In the genomic region with DNA sequence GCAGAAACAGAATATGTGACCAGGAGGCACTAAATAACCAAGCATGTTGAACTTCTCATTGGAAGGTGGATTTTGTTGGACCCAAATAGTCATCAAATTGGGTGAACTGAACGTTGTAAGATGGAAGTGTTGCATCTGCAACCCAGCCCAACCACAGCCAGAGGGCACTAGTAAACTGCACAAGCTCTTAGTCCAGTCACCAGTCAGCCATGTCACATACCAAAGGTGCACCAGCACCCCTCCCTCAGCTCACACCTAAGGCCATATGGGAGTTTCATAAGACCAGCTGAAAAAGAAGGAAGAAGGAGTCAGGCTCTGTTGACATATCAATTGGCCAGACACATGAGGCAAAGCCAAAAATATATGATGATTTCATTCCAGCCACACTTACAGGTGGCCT, we compare ENCODE assay signal across 10 cellular contexts.
DNase-seq lines count a peak whose midpoint lies in the region; ATAC-seq and TF ChIP-seq lines count a peak whose summit lies in the region.
"Had no signal": no experiment of that assay in that cellular context is flagged by ENCODE, and none has a peak within 500 bp of the region (broad histone marks: within the 10 kb centered on the region; RNA-seq: fewer than 3 reads in every experiment).

No MANE protein-coding gene starts in this region.

- no peaks in the 10 kb centered on the region for H3K4me1 Mint-ChIP-seq in stimulated activated memory B cell treated with anti-CD40 and anti-IgM and Interleukin-4, amounts not matched to agents 10 μg/mL and 1 μg/mL and 100 μg/mL, for 72 hours

- H3K27ac Mint-ChIP-seq in stimulated activated memory B cell treated with anti-CD40 and anti-IgM and Interleukin-4, amounts not matched to agents 10 μg/mL and 1 μg/mL and 100 μg/mL, for 72 hours: no peak overlapping the region

- no peaks in the 10 kb centered on the region for H3K27me3 ChIP-seq in MG63

- H3K27me3 Mint-ChIP-seq in stimulated activated memory B cell treated with anti-CD40 and anti-IgM and Interleukin-4, amounts not matched to agents 10 μg/mL and 1 μg/mL and 100 μg/mL, for 72 hours: no peaks in the 10 kb centered on the region

- H3K36me3 ChIP-seq in MG63: no peaks in the 10 kb centered on the region

- ATAC-seq in GM21723 (IDR thresholded peaks at IDR 0.05; ENCODE audit: unreplicated experiment): peak; percentile 69
- ATAC-seq in stimulated activated memory B cell treated with anti-CD40 and anti-IgM and Interleukin-4, amounts not matched to agents 10 μg/mL and 1 μg/mL and 100 μg/mL, for 72 hours: no peak
- ATAC-seq in GM21529 (IDR thresholded peaks at IDR 0.05; ENCODE audit: unreplicated experiment): no peak

- peak; percentile 4 for TF ChIP-seq CTCF in foreskin fibroblast (IDR thresholded peaks at IDR 0.05; ENCODE audit: low read depth, low read length)

- H3K9me3 Mint-ChIP-seq in stimulated activated memory B cell treated with anti-CD40 and anti-IgM and Interleukin-4, amounts not matched to agents 10 μg/mL and 1 μg/mL and 100 μg/mL, for 72 hours: peaks cover 15% of the 10 kb centered on the region

- no peak overlapping the region for H3K4me3 Mint-ChIP-seq in stimulated activated memory B cell treated with anti-CD40 and anti-IgM and Interleukin-4, amounts not matched to agents 10 μg/mL and 1 μg/mL and 100 μg/mL, for 72 hours

- H3K36me3 Mint-ChIP-seq in stimulated activated memory B cell treated with anti-CD40 and anti-IgM and Interleukin-4, amounts not matched to agents 10 μg/mL and 1 μg/mL and 100 μg/mL, for 72 hours: no peaks in the 10 kb centered on the region

- peaks cover 5% of the 10 kb centered on the region; the same call in 1 of the 2 replicates for H3K9me3 ChIP-seq in MG63

- DNase-seq in ELF-1 (ENCODE audit: low read depth, low spot score) (peak; percentile 30), M059J (ENCODE audit: low read depth) (peak; percentile 44), foreskin fibroblast (peak in 1 of 2 donors; percentile 19), MG63 (no peak)
- DNase-seq in stimulated activated CD8-positive, alpha-beta memory T cell treated with anti-CD3 and anti-CD28 coated beads, Interleukin-4, amount 100 ng/mL, for 48 hours: no peak
- DNase-seq: NCI-H2171 treated with DMSO at 0.1 percent for 48 hours had no signal

- H3K4me3 ChIP-seq in foreskin fibroblast (ENCODE audit: low read depth in 1 of 2, low read length in 2 of 2) (no peak overlapping the region), MG63 (no peak overlapping the region)
- H3K4me3 ChIP-seq: lung had no signal

Comparison
In these comparisons a context has a peak if more than half of its experiments do, and no peak if none do; other contexts are left out.
1. DNase-seq: peak in ELF-1 (single experiment) and M059J (single experiment); none in stimulated activated CD8-positive, alpha-beta memory T cell treated with anti-CD3 and anti-CD28 coated beads, Interleukin-4, amount 100 ng/mL, for 48 hours (single experiment) and MG63 (single experiment).